In the genomic region with DNA sequence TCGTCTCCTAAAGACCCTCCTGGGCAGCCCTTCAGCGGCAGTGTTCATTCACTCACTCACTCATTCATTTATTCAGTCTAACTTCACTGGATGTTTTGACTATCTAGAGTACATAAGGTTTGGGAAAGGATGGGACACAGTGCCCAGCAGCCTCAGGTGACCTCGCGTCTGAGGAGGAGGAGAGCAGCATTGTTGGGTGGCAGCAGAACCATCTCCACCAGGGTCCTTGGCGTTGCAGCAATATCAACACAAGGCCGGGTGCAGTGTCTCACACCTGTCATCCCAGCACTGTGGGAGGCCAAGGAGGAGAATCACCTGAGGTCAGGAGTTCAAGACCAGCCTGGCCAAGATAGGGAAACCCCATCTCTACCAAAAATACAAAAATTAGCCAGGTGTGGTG, we compare ENCODE assay signal across 30 cellular contexts.
"Had no signal": no experiment of that assay in that cellular context is flagged by ENCODE, and none has a peak within 500 bp of the region (broad histone marks: within the 10 kb centered on the region; RNA-seq: fewer than 3 reads in every experiment).

No MANE protein-coding gene starts in this region.

- H3K36me3 Mint-ChIP-seq: activated CD4-positive, alpha-beta memory T cell treated with anti-CD3 and anti-CD28 coated beads for 36 hours; activated CD8-positive, alpha-beta memory T cell treated with anti-CD3 and anti-CD28 coated beads, Interleukin-2, amount 10 ng/mL, durations not matched to agents 7 days and 5 days had no signal

- H3K27ac Mint-ChIP-seq: activated CD4-positive, alpha-beta memory T cell treated with anti-CD3 and anti-CD28 coated beads for 36 hours; activated CD4-positive, alpha-beta T cell treated with anti-CD3 and anti-CD28 coated beads for 36 hours; activated CD4-positive, alpha-beta T cell treated with anti-CD3 and anti-CD28 coated beads, Interleukin-2, amount 10 ng/mL, durations not matched to agents 24 days and 14 days; activated CD8-positive, alpha-beta memory T cell treated with anti-CD3 and anti-CD28 coated beads, Interleukin-2, amount 10 ng/mL, durations not matched to agents 7 days and 5 days; activated CD8-positive, alpha-beta T cell treated with anti-CD3 and anti-CD28 coated beads, Interleukin-2, amount 10 ng/mL, durations not matched to agents 7 days and 5 days; activated naive CD8-positive, alpha-beta T cell; activated T-helper 1 cell treated with anti-CD3 and anti-CD28 coated beads, Interleukin-12 subunit alpha, Interleukin-12 subunit beta, Interleukin-2, Interleukin-4 antibody, amounts not matched to agents 30 ng/mL and 10 ng/mL and 1 ng/mL, durations not matched to agents 14 hours and 24 hours and 36 hours; activated T-helper 2 cell treated with anti-CD3 and anti-CD28 coated beads, Interferon-gamma antibody, Interleukin-2, Interleukin-4, amounts not matched to agents 10 μg/mL and 5 μg/mL and 100 μg/mL, durations not matched to agents 14 hours and 24 hours and 36 hours; endodermal cell had no signal

- H3K36me3 ChIP-seq: brain microvascular endothelial cell had no signal

- H3K4me1 Mint-ChIP-seq: activated CD4-positive, alpha-beta T cell treated with anti-CD3 and anti-CD28 coated beads for 36 hours; activated CD4-positive, alpha-beta T cell treated with anti-CD3 and anti-CD28 coated beads, Interleukin-2, amount 10 ng/mL, durations not matched to agents 24 days and 14 days; activated CD8-positive, alpha-beta memory T cell treated with anti-CD3 and anti-CD28 coated beads, Interleukin-2, amount 10 ng/mL, durations not matched to agents 7 days and 5 days had no signal

- H3K27me3 Mint-ChIP-seq: activated CD4-positive, alpha-beta memory T cell treated with anti-CD3 and anti-CD28 coated beads for 36 hours; activated CD4-positive, alpha-beta T cell treated with anti-CD3 and anti-CD28 coated beads, Interleukin-2, amount 10 ng/mL, durations not matched to agents 24 days and 14 days; activated CD8-positive, alpha-beta memory T cell treated with anti-CD3 and anti-CD28 coated beads, Interleukin-2, amount 10 ng/mL, durations not matched to agents 7 days and 5 days had no signal

- FAIRE-seq: astrocyte, bronchial epithelial cell, colon, frontal cortex had no signal

- DNase-seq: activated CD4-positive, alpha-beta memory T cell treated with anti-CD3 and anti-CD28 coated beads for 36 hours; activated CD4-positive, alpha-beta T cell treated with anti-CD3 and anti-CD28 coated beads for 36 hours; activated CD4-positive, alpha-beta T cell treated with anti-CD3 and anti-CD28 coated beads, Interleukin-2, amount 10 ng/mL, durations not matched to agents 24 days and 14 days; activated CD4-positive, CD25-positive, alpha-beta regulatory T cell; activated CD4-positive, CD25-positive, alpha-beta regulatory T cell treated with anti-CD3 and anti-CD28 coated beads, Interleukin-2, amount 50 U/mL, for 72 hours; activated CD8-positive, alpha-beta memory T cell treated with anti-CD3 and anti-CD28 coated beads, Interleukin-2, amount 10 ng/mL, durations not matched to agents 7 days and 5 days; activated CD8-positive, alpha-beta memory T cell treated with anti-CD3 and anti-CD28 coated beads, Interleukin-2, amount 50 U/mL, for 4 hours; activated CD8-positive, alpha-beta T cell treated with anti-CD3 and anti-CD28 coated beads, Interleukin-2, amount 10 ng/mL, durations not matched to agents 7 days and 5 days; activated gamma-delta T cell treated with Interleukin-2 at 50 U/mL for 16 hours; activated naive CD4-positive, alpha-beta T cell treated with anti-CD3 and anti-CD28 coated beads, Interleukin-2, amount 50 U/mL, for 16 hours; activated naive CD4-positive, alpha-beta T cell treated with Interleukin-2 at 50 U/mL for 16 hours; activated T-cell treated with anti-CD3 and anti-CD28 coated beads, Interleukin-2, amount 50 U/mL, for 1 hour; activated T-cell treated with anti-CD3 and anti-CD28 coated beads, Interleukin-2, amount 50 U/mL, for 48 hours; amniotic stem cell; anterior cingulate cortex; brain microvascular endothelial cell; caudate nucleus; cortex of kidney; dermis blood vessel endothelial cell; effector memory CD4-positive, alpha-beta T cell; endodermal cell; foreskin fibroblast; T-helper 2 cell had no signal

- H3K9me3 Mint-ChIP-seq: activated CD4-positive, alpha-beta T cell treated with anti-CD3 and anti-CD28 coated beads, Interleukin-2, amount 10 ng/mL, durations not matched to agents 24 days and 14 days; activated T-helper 1 cell treated with anti-CD3 and anti-CD28 coated beads, Interleukin-12 subunit alpha, Interleukin-12 subunit beta, Interleukin-2, Interleukin-4 antibody, amounts not matched to agents 30 ng/mL and 10 ng/mL and 1 ng/mL, durations not matched to agents 14 hours and 24 hours and 36 hours; activated T-helper 2 cell treated with anti-CD3 and anti-CD28 coated beads, Interferon-gamma antibody, Interleukin-2, Interleukin-4, amounts not matched to agents 10 μg/mL and 5 μg/mL and 100 μg/mL, durations not matched to agents 14 hours and 24 hours and 36 hours; endodermal cell had no signal

- H3K4me3 Mint-ChIP-seq: activated CD4-positive, alpha-beta memory T cell treated with anti-CD3 and anti-CD28 coated beads for 36 hours; activated CD4-positive, alpha-beta T cell treated with anti-CD3 and anti-CD28 coated beads for 36 hours; activated CD4-positive, alpha-beta T cell treated with anti-CD3 and anti-CD28 coated beads, Interleukin-2, amount 10 ng/mL, durations not matched to agents 24 days and 14 days; activated CD8-positive, alpha-beta memory T cell treated with anti-CD3 and anti-CD28 coated beads, Interleukin-2, amount 10 ng/mL, durations not matched to agents 7 days and 5 days; activated CD8-positive, alpha-beta T cell treated with anti-CD3 and anti-CD28 coated beads, Interleukin-2, amount 10 ng/mL, durations not matched to agents 7 days and 5 days; activated naive CD8-positive, alpha-beta T cell; activated T-helper 1 cell treated with anti-CD3 and anti-CD28 coated beads, Interleukin-12 subunit alpha, Interleukin-12 subunit beta, Interleukin-2, Interleukin-4 antibody, amounts not matched to agents 30 ng/mL and 10 ng/mL and 1 ng/mL, durations not matched to agents 14 hours and 24 hours and 36 hours; endodermal cell had no signal

- H3K27ac ChIP-seq: brain microvascular endothelial cell had no signal
